8 cellular contexts compared by ENCODE assay signal in the genomic region with DNA sequence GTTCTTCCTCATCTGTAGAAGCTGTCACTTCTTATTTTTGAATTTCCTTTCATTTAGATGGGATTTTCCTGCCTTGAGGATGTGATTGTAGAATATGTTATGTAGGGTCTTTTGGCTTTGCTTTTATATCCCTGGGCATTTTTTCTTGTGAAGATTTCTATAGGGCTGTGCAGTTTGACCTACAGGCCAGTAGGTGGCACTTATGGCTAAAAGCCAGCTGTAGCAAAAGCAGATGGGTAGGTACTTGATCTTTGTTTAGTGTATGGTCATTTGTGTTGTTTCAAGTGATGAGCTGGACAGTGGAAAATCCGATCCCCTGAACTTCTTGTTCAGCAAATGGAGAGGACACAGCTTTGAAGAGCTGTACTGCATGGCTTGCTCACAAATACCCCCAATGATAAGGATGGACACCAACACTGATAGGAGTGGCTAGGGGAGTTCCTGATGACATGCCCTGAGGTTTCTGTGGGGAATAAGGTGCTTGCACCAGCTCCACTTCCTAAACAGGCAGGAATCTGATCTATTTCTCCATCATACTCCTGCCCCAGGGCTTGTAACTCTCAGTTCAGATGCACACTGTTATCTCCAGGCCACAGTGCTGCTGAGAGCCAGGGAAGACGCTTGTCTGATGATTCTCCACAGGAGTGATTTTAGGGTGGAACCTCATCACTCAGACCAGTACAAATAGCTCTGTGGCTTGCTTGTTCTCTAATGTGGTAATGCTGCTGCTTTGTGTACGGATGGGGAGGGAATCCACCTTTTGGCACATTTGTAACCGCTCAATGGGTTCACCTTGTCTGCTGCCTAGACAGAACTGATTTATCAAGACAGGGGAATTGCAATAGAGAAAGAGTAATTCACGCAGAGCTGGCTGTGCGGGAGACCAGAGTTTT.
DNase-seq lines count a peak whose midpoint lies in the region; ATAC-seq, FAIRE-seq and TF ChIP-seq lines count a peak whose summit lies in the region.

No MANE protein-coding gene starts in this region.

- H4K20me1 ChIP-seq in OCI-LY3 (ENCODE audit: insufficient read depth, low read length), result no peaks in the 10 kb centered on the region

- no peak overlapping the region for H3K27ac Mint-ChIP-seq in activated naive CD8-positive, alpha-beta T cell treated with anti-CD3 and anti-CD28 coated beads, Interleukin-2, amount 50 U/mL, for 24 hours

- H3K36me3 ChIP-seq in OCI-LY3 (replicated peaks; ENCODE audit: low read depth, low read length) (no peaks in the 10 kb centered on the region), upper lobe of right lung (no peaks in the 10 kb centered on the region)

- POLR2A ChIA-PET in A549 (lab: Yijun Ruan, JAX), result no interaction called here

- no peaks in the 10 kb centered on the region for H3K27me3 ChIP-seq in OCI-LY3 (ENCODE audit: low read depth, low read length)
- no peaks in the 10 kb centered on the region for H3K27me3 ChIP-seq in upper lobe of right lung

- 33% methylated on average over 5 of the region's 6 CpGs for WGBS in A549 (ENCODE audit: missing lambda C conversion rate)

- peak; percentile 67 for FAIRE-seq in A549 (lab: Jason Lieb, UNC)

- no peaks in the 10 kb centered on the region for H3K27me3 Mint-ChIP-seq in activated naive CD8-positive, alpha-beta T cell treated with anti-CD3 and anti-CD28 coated beads, Interleukin-2, amount 50 U/mL, for 24 hours

- H3K36me3 Mint-ChIP-seq in activated naive CD8-positive, alpha-beta T cell treated with anti-CD3 and anti-CD28 coated beads, Interleukin-2, amount 50 U/mL, for 24 hours (ENCODE audit: low read depth), result no peaks in the 10 kb centered on the region

- H3K4me3 ChIP-seq in A549, result no peak overlapping the region
- no peak overlapping the region for H3K4me3 ChIP-seq in OCI-LY3 (ENCODE audit: low read length)
- H3K4me3 ChIP-seq in fibroblast of pulmonary artery (replicated peaks; ENCODE audit: low read depth, low read length), result no peak overlapping the region
- H3K4me3 ChIP-seq in upper lobe of right lung, result no peak overlapping the region

- H3K79me2 ChIP-seq in OCI-LY3 (ENCODE audit: low read length), result no peaks in the 10 kb centered on the region

- H3K9me3 ChIP-seq in A549 (no peaks in the 10 kb centered on the region), OCI-LY3 (ENCODE audit: insufficient read depth, low read length) (no peaks in the 10 kb centered on the region), upper lobe of right lung (no peaks in the 10 kb centered on the region)

- peak overlapping the region; percentile 46; the same call in 1 of the 2 replicates for H2AFZ ChIP-seq in OCI-LY3 (ENCODE audit: low read depth, low read length)

- TF ChIP-seq RAD21 in A549 (conservative IDR thresholded peaks at IDR 0.05 in 1 of 2, IDR thresholded peaks at IDR 0.05 in 1 of 2), result peak; percentile 33 to 48; a peak in 2 of 5 replicates

- H3K4me1 Mint-ChIP-seq in activated naive CD8-positive, alpha-beta T cell treated with anti-CD3 and anti-CD28 coated beads, Interleukin-2, amount 50 U/mL, for 24 hours, result no peaks in the 10 kb centered on the region

- H3K27ac ChIP-seq in A549 (no peak overlapping the region), OCI-LY3 (ENCODE audit: low read length) (no peak overlapping the region), upper lobe of right lung (no peak overlapping the region)

- ATAC-seq in A549, result 0 out of 6 replicates have a peak, but pooled peaks of 1 of the 2 experiments have one; percentile 39
- ATAC-seq in GM18519 (IDR thresholded peaks at IDR 0.05; ENCODE audit: low FRiP score, unreplicated experiment), result peak; percentile 76
- ATAC-seq in HG03064 (IDR thresholded peaks at IDR 0.05; ENCODE audit: low read depth, unreplicated experiment), result peak; percentile 77
- peak; percentile 34 for ATAC-seq in upper lobe of right lung
- ATAC-seq in activated naive CD8-positive, alpha-beta T cell treated with anti-CD3 and anti-CD28 coated beads, Interleukin-2, amount 50 U/mL, for 24 hours, result no peak

- H3K9ac ChIP-seq in OCI-LY3 (ENCODE audit: low read length), result no peak overlapping the region

- TF ChIP-seq POLR2A in A549 (IDR thresholded peaks at IDR 0.05; ENCODE audit: low read length), result no peak

- no peaks in the 10 kb centered on the region for H3K9me3 Mint-ChIP-seq in activated naive CD8-positive, alpha-beta T cell treated with anti-CD3 and anti-CD28 coated beads, Interleukin-2, amount 50 U/mL, for 24 hours

- DNase-seq in A549 (ENCODE audit: low read depth in 1 of 2, low spot score in 1 of 2), result peak; percentile 1 to 36
- DNase-seq in fibroblast of pulmonary artery (ENCODE audit: low read depth), result peak; percentile 18
- DNase-seq in upper lobe of right lung, result no peak
- no peak for DNase-seq in GM19240 (ENCODE audit: insufficient read length, low spot score)
- DNase-seq in activated naive CD8-positive, alpha-beta T cell treated with anti-CD3 and anti-CD28 coated beads, Interleukin-2, amount 50 U/mL, for 24 hours, result no peak

- H3K4me1 ChIP-seq in A549, result no peaks in the 10 kb centered on the region
- H3K4me1 ChIP-seq in OCI-LY3 (ENCODE audit: low read length), result peaks cover 5% of the 10 kb centered on the region
- H3K4me1 ChIP-seq in upper lobe of right lung, result no peaks in the 10 kb centered on the region

- CTCF ChIA-PET in A549 (lab: Yijun Ruan, JAX), result no interaction called here

- intact Hi-C loops in upper lobe of right lung (cut with DNase I), result no loop called here

- H3K4me2 ChIP-seq in A549 (no peak overlapping the region), OCI-LY3 (ENCODE audit: low read length) (peak overlapping the region; percentile 35)

- H3K4me3 Mint-ChIP-seq in activated naive CD8-positive, alpha-beta T cell treated with anti-CD3 and anti-CD28 coated beads, Interleukin-2, amount 50 U/mL, for 24 hours, result no peak overlapping the region

- TF ChIP-seq CTCF in A549 (IDR thresholded peaks at IDR 0.05) (peak; percentile 26; the same call in 2 of the 3 replicates), OCI-LY3 (IDR thresholded peaks at IDR 0.05; ENCODE audit: low read depth, low read length) (peak; percentile 74), fibroblast of pulmonary artery (IDR thresholded peaks at IDR 0.05; ENCODE audit: low read length, missing control alignments) (peak; percentile 40), upper lobe of right lung (IDR thresholded peaks at IDR 0.05) (peak; percentile 48)

- no peak for TF ChIP-seq EP300 in A549 (IDR thresholded peaks at IDR 0.05)

TF ChIP-seq in A549, 52 proteins besides CTCF, POLR2A, EP300 and RAD21:
- peak; percentile 37; the same call in 1 of the 3 replicates for TF ChIP-seq SMC3 (IDR thresholded peaks at IDR 0.05)
- no peak for TF ChIP-seq ELK1 (IDR thresholded peaks at IDR 0.05; ENCODE audit: low read depth, low read length)
- no peak for TF ChIP-seq BHLHE40 (IDR thresholded peaks at IDR 0.05; ENCODE audit: low read depth, low read length)
- no peak for TF ChIP-seq NR3C1 (IDR thresholded peaks at IDR 0.05)
- no peak for TF ChIP-seq FOSB (CRISPR knock-in tag; IDR thresholded peaks at IDR 0.05)

Comparison
In these comparisons a context has a peak if more than half of its experiments do, and no peak if none do; other contexts are left out.
1. DNase-seq: peak in A549 (2 of 2) and fibroblast of pulmonary artery (single experiment); none in upper lobe of right lung (single experiment), GM19240 (single experiment) and activated naive CD8-positive, alpha-beta T cell treated with anti-CD3 and anti-CD28 coated beads, Interleukin-2, amount 50 U/mL, for 24 hours (single experiment).
2. Peak in every context shown above with its lines, with median percentiles within 50 percentile points of each other: CTCF ChIP-seq.